ENCODE assay signal across 11 cellular contexts in the genomic region with DNA sequence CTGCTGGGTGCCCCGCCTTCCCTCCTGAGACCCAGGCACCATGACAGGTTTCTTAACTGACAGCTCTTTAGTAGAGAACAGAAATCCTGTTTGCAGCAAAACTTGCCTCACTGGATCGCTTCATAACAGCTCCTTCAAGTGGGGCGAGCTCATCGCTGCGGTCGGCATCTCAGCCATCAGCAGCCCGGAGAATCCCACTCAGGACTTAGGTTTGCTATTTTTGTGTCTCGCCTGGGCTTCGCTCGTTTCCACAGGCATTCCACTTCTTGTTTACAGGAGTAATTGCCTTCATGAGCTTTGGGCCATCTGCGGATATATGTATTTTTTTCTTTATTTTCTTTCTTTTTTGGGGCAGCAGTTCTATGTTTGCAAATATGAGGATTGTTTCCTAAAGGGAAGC. TPM values are rescaled to one million over a fixed set of nuclear protein-coding genes. Genes with fewer than 3 reads are reported as not detected.
A peak's percentile ranks its signal among the peaks of the same experiment; 100 is the strongest.
DNase-seq lines count a peak whose midpoint lies in the region; ATAC-seq and TF ChIP-seq lines count a peak whose summit lies in the region.
"Had no signal": no experiment of that assay in that cellular context is flagged by ENCODE, and none has a peak within 500 bp of the region (broad histone marks: within the 10 kb centered on the region; RNA-seq: fewer than 3 reads in every experiment).

No MANE protein-coding gene starts in this region.

- H3F3A ChIP-seq in GM23248 (ENCODE audit: insufficient read depth) = peaks cover 27% of the 10 kb centered on the region

- ATAC-seq in psoas muscle (no peak), GM19395 (IDR thresholded peaks at IDR 0.05; ENCODE audit: unreplicated experiment) (no peak)
- ATAC-seq: left lung had no signal

- peaks cover 0 to 48% (median 19%) of the 10 kb centered on the region in 11 experiments; a peak in 20 of 22 replicates for H3K36me3 ChIP-seq in BLaER1 treated with 17β-estradiol and CSF1 and Interleukin-3, amounts not matched to agents 10 nM and 100 nM
- H3K36me3 ChIP-seq in KMS-11 (ENCODE audit: insufficient read depth) = no peaks in the 10 kb centered on the region
- H3K36me3 ChIP-seq in psoas muscle (ENCODE audit: insufficient read depth in 1 of 2, low read depth in 1 of 2) = no peaks in the 10 kb centered on the region
- no peaks in the 10 kb centered on the region for H3K36me3 ChIP-seq in GM23248 (ENCODE audit: low read depth)

- H3K9me2 ChIP-seq in GM23248 (ENCODE audit: insufficient read depth) = no peaks in the 10 kb centered on the region

- H3K9ac ChIP-seq in BLaER1 treated with 17β-estradiol and CSF1 and Interleukin-3, amounts not matched to agents 10 nM and 100 nM = peak overlapping the region; percentile 6 to 58 (median 42); a peak in 13 of 22 replicates
- H3K9ac ChIP-seq in KMS-11 = no peak overlapping the region
- no peak overlapping the region for H3K9ac ChIP-seq in GM23248

- DNase-seq in dorsolateral prefrontal cortex = peak in 1 of 10 donors; percentile 38
- DNase-seq in psoas muscle = no peak
- no peak for DNase-seq in GM23248
- no peak for DNase-seq in AG08396 (ENCODE audit: low spot score)
- no peak for DNase-seq in stimulated activated CD4-positive, alpha-beta T cell treated with anti-CD3 and anti-CD28 coated beads, Interleukin-4, amount 100 ng/mL, for 1 hour
- DNase-seq: GOT3, left lung, NCI-H187 treated with DMSO at 0.1 percent for 48 hours had no signal

- H3K4me1 ChIP-seq in BLaER1 treated with 17β-estradiol and CSF1 and Interleukin-3, amounts not matched to agents 10 nM and 100 nM = peaks cover 100% of the 10 kb centered on the region in 10 experiments
- peaks cover 95% of the 10 kb centered on the region for H3K4me1 ChIP-seq in KMS-11 (ENCODE audit: low read depth, poor library complexity, severe bottlenecking)
- peaks cover 86% of the 10 kb centered on the region for H3K4me1 ChIP-seq in psoas muscle
- H3K4me1 ChIP-seq in GM23248 (ENCODE audit: insufficient read depth) = peaks cover 28% of the 10 kb centered on the region

- in situ Hi-C loops in GM23248 (cut with MboI) = no loop called here

- intact Hi-C loops in dorsolateral prefrontal cortex (cut with DNase I) (no loop called here), psoas muscle (cut with DNase I) (loop anchor here in 1 of 2 donors (10.0 kb wide), 1 partner anchor 378 kb away; no protein-coding TSS in a partner anchor)

- peaks cover 100% of the 10 kb centered on the region for H3K79me2 ChIP-seq in KMS-11 (ENCODE audit: insufficient read depth, low read depth)
- peaks cover 99% of the 10 kb centered on the region for H3K79me2 ChIP-seq in GM23248 (ENCODE audit: insufficient read depth)

- H3K4me2 ChIP-seq in BLaER1 treated with 17β-estradiol and CSF1 and Interleukin-3, amounts not matched to agents 10 nM and 100 nM = peak overlapping the region; percentile 86 to 99 (median 94)
- H3K4me2 ChIP-seq in KMS-11 (peak overlapping the region; percentile 99), GM23248 (ENCODE audit: unreplicated experiment) (no peak overlapping the region)

- H3K27me3 ChIP-seq in BLaER1 treated with 17β-estradiol and CSF1 and Interleukin-3, amounts not matched to agents 10 nM and 100 nM = no peaks in the 10 kb centered on the region
- H3K27me3 ChIP-seq in KMS-11 (ENCODE audit: insufficient read depth, low read depth) (no peaks in the 10 kb centered on the region), dorsolateral prefrontal cortex (no peaks in the 10 kb centered on the region), psoas muscle (ENCODE audit: insufficient read depth in 3 of 3, low read length in 2 of 3) (no peaks in the 10 kb centered on the region), GM23248 (replicated peaks; ENCODE audit: insufficient read depth) (no peaks in the 10 kb centered on the region)
- H3K27me3 ChIP-seq: left lung had no signal

- 74 to 79% (median 78%) methylated on average over 11 of the region's 11 CpGs for WGBS in psoas muscle, 3 donors
- 94 to 95% methylated on average over 11 of the region's 11 CpGs for WGBS in GM23248 (ENCODE audit: low coverage in 1 of 2, low lambda C conversion rate in 2 of 2, missing lambda C conversion rate in 2 of 2), 2 experiments

- TF ChIP-seq CTCF in KMS-11 (conservative IDR thresholded peaks at IDR 0.05; ENCODE audit: low read depth, low read length) = no peak
- no peak for TF ChIP-seq CTCF in dorsolateral prefrontal cortex (IDR thresholded peaks at IDR 0.05 in 54 of 56, conservative IDR thresholded peaks at IDR 0.05 in 2 of 56; ENCODE audit: low read depth in 1 of 56, partially characterized antibody in 56 of 56)
- TF ChIP-seq CTCF in psoas muscle (IDR thresholded peaks at IDR 0.05) = no peak

- H4K20me1 ChIP-seq in BLaER1 treated with 17β-estradiol and CSF1 and Interleukin-3, amounts not matched to agents 10 nM and 100 nM = peaks cover 100% of the 10 kb centered on the region in 11 experiments
- peaks cover 46% of the 10 kb centered on the region for H4K20me1 ChIP-seq in KMS-11 (ENCODE audit: insufficient read depth)
- peaks cover 4% of the 10 kb centered on the region for H4K20me1 ChIP-seq in GM23248 (ENCODE audit: insufficient read depth)

- peak overlapping the region in 3 of 10 experiments; percentile 3 to 24 (median 19); a peak in 3 of 20 replicates for H3K4me3 ChIP-seq in BLaER1 treated with 17β-estradiol and CSF1 and Interleukin-3, amounts not matched to agents 10 nM and 100 nM
- H3K4me3 ChIP-seq in KMS-11 (IDR thresholded peaks at IDR 0.05; ENCODE audit: insufficient read depth, low read depth, low read length) (no peak overlapping the region), dorsolateral prefrontal cortex (peak overlapping the region in 17 of 59 donors; percentile 0 to 52 (median 10)), psoas muscle (no peak overlapping the region), GM23248 (no peak overlapping the region)
- H3K4me3 ChIP-seq: left lung had no signal

- no peaks in the 10 kb centered on the region for H3K9me3 ChIP-seq in BLaER1 treated with 17β-estradiol and CSF1 and Interleukin-3, amounts not matched to agents 10 nM and 100 nM (replicated peaks in 1 of 11)
- no peaks in the 10 kb centered on the region for H3K9me3 ChIP-seq in psoas muscle
- H3K9me3 ChIP-seq in GM23248 (ENCODE audit: low read depth) = no peaks in the 10 kb centered on the region
- H3K9me3 ChIP-seq: left lung had no signal

- no peak overlapping the region for H2AFZ ChIP-seq in KMS-11 (ENCODE audit: low read depth)
- no peak overlapping the region for H2AFZ ChIP-seq in GM23248

- H3K27ac ChIP-seq in BLaER1 treated with 17β-estradiol and CSF1 and Interleukin-3, amounts not matched to agents 10 nM and 100 nM = peak overlapping the region in 10 of 11 experiments; percentile 18 to 62 (median 51); a peak in 17 of 22 replicates
- no peak overlapping the region; the same call in 1 of the 2 replicates for H3K27ac ChIP-seq in KMS-11
- peak overlapping the region in 56 of 59 donors; percentile 13 to 100 (median 89) for H3K27ac ChIP-seq in dorsolateral prefrontal cortex
- H3K27ac ChIP-seq in psoas muscle = peak overlapping the region; percentile 23
- no peak overlapping the region for H3K27ac ChIP-seq in GM23248

RNA-seq across cellular contexts. Expression of a gene that starts 15.7 kb away (rescaled TPM):
- total RNA-seq in dorsolateral prefrontal cortex (100 to 1,000 TPM in 101 of 120 experiments, 10 to 100 TPM in 19; 73.4 to 179 (median 116) TPM), psoas muscle (10 to 100 TPM; 11.9 to 45.6 (median 25.2) TPM)
- polyA plus RNA-seq in psoas muscle (10 to 100 TPM; 14.5 to 29.0 (median 20.4) TPM), GM23248 (2016; fragmentation: Nextera tagmentation; extraction: Ambion mirVana) (8.0 and 9.1 TPM in 2 replicates)
- 27.8 and 38.9 TPM in 2 replicates for total RNA-seq in GM23248 (2014; rRNA removed; shearing (Covaris generic))

Comparison
In these comparisons a context has a peak if more than half of its experiments do, and no peak if none do; other contexts are left out.
1. H3K27ac ChIP-seq: peak in BLaER1 treated with 17β-estradiol and CSF1 and Interleukin-3, amounts not matched to agents 10 nM and 100 nM (10 of 11), dorsolateral prefrontal cortex (56 of 59) and psoas muscle (single experiment); none in KMS-11 (single experiment) and GM23248 (single experiment).
2. H3K9ac ChIP-seq: peak in BLaER1 treated with 17β-estradiol and CSF1 and Interleukin-3, amounts not matched to agents 10 nM and 100 nM (11 of 11); none in KMS-11 (single experiment) and GM23248 (single experiment).